In genomic region chr2:85714841-85715240, GRCh38 we compare ENCODE assay signal across 21 cellular contexts. TPM values are rescaled to one million over a fixed set of nuclear protein-coding genes. Genes with fewer than 3 reads are reported as not detected.
"Had no signal": no experiment of that assay in that cellular context is flagged by ENCODE, and none has a peak within 500 bp of the region (broad histone marks: within the 10 kb centered on the region; RNA-seq: fewer than 3 reads in every experiment).

No MANE protein-coding gene starts in this region.

- H3K36me3 ChIP-seq: cardiac muscle cell, gastroesophageal sphincter, heart left ventricle, neutrophil, sigmoid colon had no signal

- H3K27ac Mint-ChIP-seq: activated B cell treated with CpG ODN at 0.5 μM for 24 hours; activated naive CD8-positive, alpha-beta T cell; natural killer cell; stimulated activated memory B cell treated with anti-CD40 and anti-IgM and Interleukin-4, amounts not matched to agents 10 μg/mL and 1 μg/mL and 100 μg/mL, for 72 hours had no signal

- H3K36me3 Mint-ChIP-seq: activated naive CD8-positive, alpha-beta T cell; natural killer cell; stimulated activated memory B cell treated with anti-CD40 and anti-IgM and Interleukin-4, amounts not matched to agents 10 μg/mL and 1 μg/mL and 100 μg/mL, for 72 hours had no signal

- H3K27me3 ChIP-seq: cardiac muscle cell, gastroesophageal sphincter, heart left ventricle, neutrophil, sigmoid colon, testis had no signal

- H3K4me3 ChIP-seq: cardiac muscle cell, gastroesophageal sphincter, heart left ventricle, sigmoid colon, testis had no signal

- H3K9me3 ChIP-seq: gastroesophageal sphincter, heart left ventricle, neutrophil, sigmoid colon, testis had no signal

- H3K4me3 Mint-ChIP-seq: activated B cell treated with CpG ODN at 0.5 μM for 24 hours; activated naive CD8-positive, alpha-beta T cell; activated T-cell treated with anti-CD3 and anti-CD28 coated beads, Interleukin-2, amount 50 U/mL, for 4 hours; dendritic cell treated with granulocyte-macrophage colony-stimulating factor and Interleukin-4, amounts not matched to agents 40 ng/mL and 50 ng/mL, for 4 days; natural killer cell; stimulated activated memory B cell treated with anti-CD40 and anti-IgM and Interleukin-4, amounts not matched to agents 10 μg/mL and 1 μg/mL and 100 μg/mL, for 72 hours had no signal

- DNase-seq: activated B cell treated with CpG ODN at 0.5 μM for 24 hours; activated gamma-delta T cell; activated T-cell treated with anti-CD3 and anti-CD28 coated beads, Interleukin-2, amount 50 U/mL, for 4 hours; amygdala; effector CD8-positive, alpha-beta T cell; kidney; natural killer cell; sigmoid colon; stimulated activated CD4-positive, alpha-beta T cell treated with anti-CD3 and anti-CD28 coated beads, Interleukin-4, amount 100 ng/mL, for 4 hours; testis had no signal

- H3K27ac ChIP-seq: cardiac muscle cell, neutrophil, sigmoid colon, testis had no signal

- ATAC-seq: activated T-cell treated with anti-CD3 and anti-CD28 coated beads, Interleukin-2, amount 50 U/mL, for 4 hours; esophagus mucosa; gastroesophageal sphincter; heart left ventricle; stimulated activated memory B cell treated with anti-CD40 and anti-IgM and Interleukin-4, amounts not matched to agents 10 μg/mL and 1 μg/mL and 100 μg/mL, for 72 hours had no signal

- H3K4me1 Mint-ChIP-seq: activated B cell treated with CpG ODN at 0.5 μM for 24 hours; stimulated activated memory B cell treated with anti-CD40 and anti-IgM and Interleukin-4, amounts not matched to agents 10 μg/mL and 1 μg/mL and 100 μg/mL, for 72 hours had no signal

- H3K9me3 Mint-ChIP-seq: activated B cell treated with CpG ODN at 0.5 μM for 24 hours; activated T-cell treated with anti-CD3 and anti-CD28 coated beads, Interleukin-2, amount 50 U/mL, for 4 hours; dendritic cell treated with granulocyte-macrophage colony-stimulating factor and Interleukin-4, amounts not matched to agents 40 ng/mL and 50 ng/mL, for 4 days; natural killer cell; stimulated activated memory B cell treated with anti-CD40 and anti-IgM and Interleukin-4, amounts not matched to agents 10 μg/mL and 1 μg/mL and 100 μg/mL, for 72 hours had no signal

RNA-seq across cellular contexts. Expression of gene GNLY, which starts 20.7 kb away (rescaled TPM):
- total RNA-seq: cardiac muscle cell, chondrocyte, renal cortical epithelial cell had no signal

RNA-seq across cellular contexts. Expression of gene ATOH8, which starts 39.0 kb away (rescaled TPM):
- total RNA-seq: activated B cell treated with CpG ODN at 0.5 μM for 24 hours; activated T-cell treated with anti-CD3 and anti-CD28 coated beads, Interleukin-2, amount 50 U/mL, for 4 hours had no signal

RNA-seq across cellular contexts. Expression of gene SFTPB, which starts 46.8 kb away (rescaled TPM):
- total RNA-seq: activated B cell treated with CpG ODN at 0.5 μM for 24 hours, cardiac muscle cell, chondrocyte, gastroesophageal sphincter, liver, natural killer cell, renal cortical epithelial cell, sigmoid colon had no signal
